In the genomic region with DNA sequence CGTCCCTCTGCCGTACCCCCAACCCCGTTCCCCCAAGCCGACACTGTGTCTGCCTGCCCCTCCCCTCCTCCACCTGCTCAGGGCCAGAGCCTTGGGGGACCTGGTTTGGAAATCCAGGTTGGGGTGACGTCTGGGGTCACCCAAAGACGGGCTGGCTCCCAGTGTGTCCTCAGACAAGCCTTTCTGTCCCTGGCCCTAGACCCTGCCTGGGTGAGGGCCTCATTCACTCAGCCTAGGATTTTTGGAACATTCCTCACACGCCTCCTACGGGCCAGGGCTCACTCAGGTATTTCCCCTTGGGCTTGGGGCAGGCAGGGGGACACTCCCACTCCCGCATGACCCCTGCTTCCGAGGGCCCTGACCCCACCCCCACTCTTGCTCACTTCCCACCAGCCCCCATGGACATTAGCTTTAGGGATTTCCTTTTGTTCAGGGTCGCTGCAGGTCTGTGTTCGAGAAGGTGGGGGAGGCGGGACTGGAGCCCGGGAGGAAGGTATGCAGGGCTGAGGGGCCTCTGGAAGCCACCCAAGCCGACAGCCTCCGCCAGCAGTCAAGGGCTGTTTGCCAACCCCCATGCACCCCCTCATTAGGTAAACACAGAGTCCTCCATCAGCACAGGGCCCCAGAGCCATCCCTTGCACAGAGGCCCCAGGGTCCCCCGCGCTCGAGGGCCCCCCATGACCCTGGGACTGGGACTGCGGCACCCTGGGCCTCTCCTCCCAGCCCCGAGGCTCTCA, we compare ENCODE assay signal across 1 cellular context.
TF ChIP-seq lines count a peak whose summit lies in the region.

No MANE protein-coding gene starts in this region.

TF ChIP-seq in HepG2, 621 proteins besides CTCF, POLR2A, EP300 and RAD21 (continued from another document and continues in another):
- TF ChIP-seq, protein P1, sequence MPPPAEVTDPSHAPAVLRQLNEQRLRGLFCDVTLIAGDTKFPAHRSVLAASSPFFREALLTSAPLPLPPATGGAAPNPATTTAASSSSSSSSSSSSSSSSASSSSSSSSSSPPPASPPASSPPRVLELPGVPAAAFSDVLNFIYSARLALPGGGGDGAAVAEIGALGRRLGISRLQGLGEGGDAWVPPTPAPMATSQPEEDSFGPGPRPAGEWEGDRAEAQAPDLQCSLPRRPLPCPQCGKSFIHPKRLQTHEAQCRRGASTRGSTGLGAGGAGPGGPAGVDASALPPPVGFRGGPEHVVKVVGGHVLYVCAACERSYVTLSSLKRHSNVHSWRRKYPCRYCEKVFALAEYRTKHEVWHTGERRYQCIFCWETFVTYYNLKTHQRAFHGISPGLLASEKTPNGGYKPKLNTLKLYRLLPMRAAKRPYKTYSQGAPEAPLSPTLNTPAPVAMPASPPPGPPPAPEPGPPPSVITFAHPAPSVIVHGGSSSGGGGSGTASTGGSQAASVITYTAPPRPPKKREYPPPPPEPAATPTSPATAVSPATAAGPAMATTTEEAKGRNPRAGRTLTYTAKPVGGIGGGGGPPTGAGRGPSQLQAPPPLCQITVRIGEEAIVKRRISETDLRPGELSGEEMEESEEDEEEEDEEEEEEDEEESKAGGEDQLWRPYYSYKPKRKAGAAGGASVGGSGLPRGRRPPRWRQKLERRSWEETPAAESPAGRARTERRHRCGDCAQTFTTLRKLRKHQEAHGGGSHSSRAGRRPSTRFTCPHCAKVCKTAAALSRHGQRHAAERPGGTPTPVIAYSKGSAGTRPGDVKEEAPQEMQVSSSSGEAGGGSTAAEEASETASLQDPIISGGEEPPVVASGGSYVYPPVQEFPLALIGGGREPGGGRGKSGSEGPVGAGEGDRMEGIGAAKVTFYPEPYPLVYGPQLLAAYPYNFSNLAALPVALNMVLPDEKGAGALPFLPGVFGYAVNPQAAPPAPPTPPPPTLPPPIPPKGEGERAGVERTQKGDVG (CRISPR knock-in tag; IDR thresholded peaks at IDR 0.05; ENCODE audit: borderline replicate concordance) = peak; percentile 18; the same call in 1 of the 2 replicates
- peak; percentile 49; the same call in 1 of the 2 replicates for TF ChIP-seq FOXO1 (CRISPR knock-in tag; IDR thresholded peaks at IDR 0.05)
- TF ChIP-seq HOXA3 (CRISPR knock-in tag; IDR thresholded peaks at IDR 0.05) = peak; percentile 53
- peak; percentile 50 for TF ChIP-seq SRSF1 (optimal IDR thresholded peaks at IDR 0.05; ENCODE audit: low read depth, low read length)
- TF ChIP-seq, protein P2, sequence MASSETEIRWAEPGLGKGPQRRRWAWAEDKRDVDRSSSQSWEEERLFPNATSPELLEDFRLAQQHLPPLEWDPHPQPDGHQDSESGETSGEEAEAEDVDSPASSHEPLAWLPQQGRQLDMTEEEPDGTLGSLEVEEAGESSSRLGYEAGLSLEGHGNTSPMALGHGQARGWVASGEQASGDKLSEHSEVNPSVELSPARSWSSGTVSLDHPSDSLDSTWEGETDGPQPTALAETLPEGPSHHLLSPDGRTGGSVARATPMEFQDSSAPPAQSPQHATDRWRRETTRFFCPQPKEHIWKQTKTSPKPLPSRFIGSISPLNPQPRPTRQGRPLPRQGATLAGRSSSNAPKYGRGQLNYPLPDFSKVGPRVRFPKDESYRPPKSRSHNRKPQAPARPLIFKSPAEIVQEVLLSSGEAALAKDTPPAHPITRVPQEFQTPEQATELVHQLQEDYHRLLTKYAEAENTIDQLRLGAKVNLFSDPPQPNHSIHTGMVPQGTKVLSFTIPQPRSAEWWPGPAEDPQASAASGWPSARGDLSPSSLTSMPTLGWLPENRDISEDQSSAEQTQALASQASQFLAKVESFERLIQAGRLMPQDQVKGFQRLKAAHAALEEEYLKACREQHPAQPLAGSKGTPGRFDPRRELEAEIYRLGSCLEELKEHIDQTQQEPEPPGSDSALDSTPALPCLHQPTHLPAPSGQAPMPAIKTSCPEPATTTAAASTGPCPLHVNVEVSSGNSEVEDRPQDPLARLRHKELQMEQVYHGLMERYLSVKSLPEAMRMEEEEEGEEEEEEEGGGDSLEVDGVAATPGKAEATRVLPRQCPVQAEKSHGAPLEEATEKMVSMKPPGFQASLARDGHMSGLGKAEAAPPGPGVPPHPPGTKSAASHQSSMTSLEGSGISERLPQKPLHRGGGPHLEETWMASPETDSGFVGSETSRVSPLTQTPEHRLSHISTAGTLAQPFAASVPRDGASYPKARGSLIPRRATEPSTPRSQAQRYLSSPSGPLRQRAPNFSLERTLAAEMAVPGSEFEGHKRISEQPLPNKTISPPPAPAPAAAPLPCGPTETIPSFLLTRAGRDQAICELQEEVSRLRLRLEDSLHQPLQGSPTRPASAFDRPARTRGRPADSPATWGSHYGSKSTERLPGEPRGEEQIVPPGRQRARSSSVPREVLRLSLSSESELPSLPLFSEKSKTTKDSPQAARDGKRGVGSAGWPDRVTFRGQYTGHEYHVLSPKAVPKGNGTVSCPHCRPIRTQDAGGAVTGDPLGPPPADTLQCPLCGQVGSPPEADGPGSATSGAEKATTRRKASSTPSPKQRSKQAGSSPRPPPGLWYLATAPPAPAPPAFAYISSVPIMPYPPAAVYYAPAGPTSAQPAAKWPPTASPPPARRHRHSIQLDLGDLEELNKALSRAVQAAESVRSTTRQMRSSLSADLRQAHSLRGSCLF (CRISPR knock-in tag; IDR thresholded peaks at IDR 0.05; ENCODE audit: borderline replicate concordance) = no peak
- TF ChIP-seq ESRRA (CRISPR knock-in tag; IDR thresholded peaks at IDR 0.05; ENCODE audit: low read depth) = no peak
- peak; percentile 57; the same call in 1 of the 2 replicates for TF ChIP-seq SOX13 (IDR thresholded peaks at IDR 0.05)
- peak in 1 of 2 experiments; percentile 25; a peak in 2 of 4 replicates for TF ChIP-seq SOX13 (CRISPR knock-in tag; conservative IDR thresholded peaks at IDR 0.05 in 1 of 2, IDR thresholded peaks at IDR 0.05 in 1 of 2)
- TF ChIP-seq BCL6 (CRISPR knock-in tag; IDR thresholded peaks at IDR 0.05) = peak; percentile 36; the same call in 1 of the 2 replicates
- peak; percentile 59; the same call in 1 of the 2 replicates for TF ChIP-seq ZNF609 (CRISPR knock-in tag; IDR thresholded peaks at IDR 0.05; ENCODE audit: borderline replicate concordance)
- TF ChIP-seq CCDC6 (CRISPR knock-in tag; IDR thresholded peaks at IDR 0.05) = 0 out of 2 replicates have a peak, but pooled peaks have one; percentile 57
- TF ChIP-seq TEAD3 (CRISPR knock-in tag; optimal IDR thresholded peaks at IDR 0.05; ENCODE audit: borderline replicate concordance) = peak; percentile 60
- TF ChIP-seq ZNF263 (CRISPR knock-in tag; IDR thresholded peaks at IDR 0.05) = peak; percentile 74
- peak; percentile 48; the same call in 1 of the 2 replicates for TF ChIP-seq TBX2 (CRISPR knock-in tag; IDR thresholded peaks at IDR 0.05; ENCODE audit: borderline replicate concordance)
- no peak for TF ChIP-seq ZBTB42 (CRISPR knock-in tag; IDR thresholded peaks at IDR 0.05)
- TF ChIP-seq CBFB (CRISPR knock-in tag; IDR thresholded peaks at IDR 0.05) = no peak
- 0 out of 2 replicates have a peak, but pooled peaks have one; percentile 14 for TF ChIP-seq ZNF512B (CRISPR knock-in tag; IDR thresholded peaks at IDR 0.05; ENCODE audit: borderline replicate concordance)
- TF ChIP-seq, protein P3, sequence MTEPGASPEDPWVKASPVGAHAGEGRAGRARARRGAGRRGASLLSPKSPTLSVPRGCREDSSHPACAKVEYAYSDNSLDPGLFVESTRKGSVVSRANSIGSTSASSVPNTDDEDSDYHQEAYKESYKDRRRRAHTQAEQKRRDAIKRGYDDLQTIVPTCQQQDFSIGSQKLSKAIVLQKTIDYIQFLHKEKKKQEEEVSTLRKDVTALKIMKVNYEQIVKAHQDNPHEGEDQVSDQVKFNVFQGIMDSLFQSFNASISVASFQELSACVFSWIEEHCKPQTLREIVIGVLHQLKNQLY (CRISPR knock-in tag; IDR thresholded peaks at IDR 0.05) = no peak
- TF ChIP-seq AGO1 (IDR thresholded peaks at IDR 0.05; ENCODE audit: low read depth, low read length, poor library complexity, severe bottlenecking) = no peak
- no peak for TF ChIP-seq LCORL (IDR thresholded peaks at IDR 0.05)
- peak; percentile 80; the same call in 1 of the 2 replicates for TF ChIP-seq LCORL (CRISPR knock-in tag; IDR thresholded peaks at IDR 0.05)
- peak; percentile 20; the same call in 1 of the 2 replicates for TF ChIP-seq ELF3 (CRISPR knock-in tag; IDR thresholded peaks at IDR 0.05)
- TF ChIP-seq, protein P4, sequence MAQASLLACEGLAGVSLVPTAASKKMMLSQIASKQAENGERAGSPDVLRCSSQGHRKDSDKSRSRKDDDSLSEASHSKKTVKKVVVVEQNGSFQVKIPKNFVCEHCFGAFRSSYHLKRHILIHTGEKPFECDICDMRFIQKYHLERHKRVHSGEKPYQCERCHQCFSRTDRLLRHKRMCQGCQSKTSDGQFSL (CRISPR knock-in tag; IDR thresholded peaks at IDR 0.05) = 0 out of 2 replicates have a peak, but pooled peaks have one; percentile 66
- TF ChIP-seq SP5 (CRISPR knock-in tag; IDR thresholded peaks at IDR 0.05; ENCODE audit: borderline replicate concordance, low read depth) = peak; percentile 40; the same call in 1 of the 2 replicates
- TF ChIP-seq ZFP62 (CRISPR knock-in tag; IDR thresholded peaks at IDR 0.05) = no peak
- TF ChIP-seq NCOA2 (CRISPR knock-in tag; IDR thresholded peaks at IDR 0.05) = 0 out of 2 replicates have a peak, but pooled peaks have one; percentile 17
- TF ChIP-seq, protein P5, sequence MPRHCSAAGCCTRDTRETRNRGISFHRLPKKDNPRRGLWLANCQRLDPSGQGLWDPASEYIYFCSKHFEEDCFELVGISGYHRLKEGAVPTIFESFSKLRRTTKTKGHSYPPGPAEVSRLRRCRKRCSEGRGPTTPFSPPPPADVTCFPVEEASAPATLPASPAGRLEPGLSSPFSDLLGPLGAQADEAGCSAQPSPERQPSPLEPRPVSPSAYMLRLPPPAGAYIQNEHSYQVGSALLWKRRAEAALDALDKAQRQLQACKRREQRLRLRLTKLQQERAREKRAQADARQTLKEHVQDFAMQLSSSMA (CRISPR knock-in tag; IDR thresholded peaks at IDR 0.05) = no peak
- no peak for TF ChIP-seq HNRNPUL1 (IDR thresholded peaks at IDR 0.05; ENCODE audit: low read depth, low read length)
- peak; percentile 29; the same call in 1 of the 2 replicates for TF ChIP-seq ZNF746 (CRISPR knock-in tag; IDR thresholded peaks at IDR 0.05)
- TF ChIP-seq, protein P6, sequence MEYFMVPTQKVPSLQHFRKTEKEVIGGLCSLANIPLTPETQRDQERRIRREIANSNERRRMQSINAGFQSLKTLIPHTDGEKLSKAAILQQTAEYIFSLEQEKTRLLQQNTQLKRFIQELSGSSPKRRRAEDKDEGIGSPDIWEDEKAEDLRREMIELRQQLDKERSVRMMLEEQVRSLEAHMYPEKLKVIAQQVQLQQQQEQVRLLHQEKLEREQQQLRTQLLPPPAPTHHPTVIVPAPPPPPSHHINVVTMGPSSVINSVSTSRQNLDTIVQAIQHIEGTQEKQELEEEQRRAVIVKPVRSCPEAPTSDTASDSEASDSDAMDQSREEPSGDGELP (IDR thresholded peaks at IDR 0.05; ENCODE audit: borderline replicate concordance, low read depth) = peak; percentile 43; the same call in 1 of the 2 replicates
